8 cellular contexts compared by ENCODE assay signal in genomic region chr10:73529089-73529832, GRCh38. TPM values are rescaled to one million over a fixed set of nuclear protein-coding genes. Genes with fewer than 3 reads are reported as not detected.
DNase-seq lines count a peak whose midpoint lies in the region; ATAC-seq and TF ChIP-seq lines count a peak whose summit lies in the region.

No MANE protein-coding gene starts in this region.

- POLR2A ChIA-PET in activated CD4-positive, alpha-beta T cell treated with anti-CD3 and anti-CD28 coated beads for 36 hours (lab: Charles Lee) = no interaction called here

- peaks cover 13% of the 10 kb centered on the region for H3K36me3 Mint-ChIP-seq in Calu3 (ENCODE audit: insufficient read depth, unreplicated experiment)
- H3K36me3 Mint-ChIP-seq in activated CD4-positive, alpha-beta T cell treated with anti-CD3 and anti-CD28 coated beads for 36 hours (ENCODE audit: low read depth) = peaks cover 4% of the 10 kb centered on the region

- no peaks in the 10 kb centered on the region for H3K4me1 ChIP-seq in left lung

- no peaks in the 10 kb centered on the region for H3K27me3 Mint-ChIP-seq in Calu3 (ENCODE audit: unreplicated experiment)
- H3K27me3 Mint-ChIP-seq in activated CD4-positive, alpha-beta T cell treated with anti-CD3 and anti-CD28 coated beads for 36 hours = no peaks in the 10 kb centered on the region

- ATAC-seq in HG02973 (IDR thresholded peaks at IDR 0.05; ENCODE audit: unreplicated experiment) (peak; percentile 58), left lung (peak; percentile 90), GM21576 (IDR thresholded peaks at IDR 0.05; ENCODE audit: unreplicated experiment) (no peak)
- ATAC-seq in activated CD4-positive, alpha-beta T cell treated with anti-CD3 and anti-CD28 coated beads for 36 hours = peak; percentile 89

- intact Hi-C loops in Calu3 (cut with micrococcal nuclease; ENCODE audit: unreplicated experiment) = loop anchor here (1.0 to 5.0 kb wide), 2 partner anchors 58 to 115 kb away; no protein-coding TSS in a partner anchor
- intact Hi-C loops in activated CD4-positive, alpha-beta T cell treated with anti-CD3 and anti-CD28 coated beads for 36 hours (cut with DNase I, micrococcal nuclease) = loop anchor here (1.0 kb wide), 1 partner anchor 115 kb away; no protein-coding TSS in a partner anchor
- intact Hi-C loops in left lung (cut with DNase I) = loop anchor here in 1 of 2 donors (2.0 kb wide), 1 partner anchor 116 kb away; no protein-coding TSS in a partner anchor

- DNase-seq in Calu3 (peak; percentile 60), NCI-H460 (ENCODE audit: extremely low read depth, low read depth) (peak; percentile 80), coronary artery (ENCODE audit: low spot score) (no peak), left lung (no peak)
- DNase-seq in activated CD4-positive, alpha-beta T cell treated with anti-CD3 and anti-CD28 coated beads for 36 hours = peak; percentile 57
- peak; percentile 5 for DNase-seq in stimulated activated CD8-positive, alpha-beta memory T cell treated with anti-CD3 and anti-CD28 coated beads, Interleukin-12 subunit alpha, Interleukin-12 subunit beta, amount 100 ng/mL, for 24 hours (ENCODE audit: extremely low read depth)

- TF ChIP-seq CTCF in Calu3 (IDR thresholded peaks at IDR 0.05; ENCODE audit: unreplicated experiment) (peak; percentile 86), coronary artery (IDR thresholded peaks at IDR 0.05) (peak; percentile 65), left lung (IDR thresholded peaks at IDR 0.05) (peak; percentile 74 to 81)

- H3K9me3 ChIP-seq in left lung = no peaks in the 10 kb centered on the region

- no TSS peak for BruUV-seq in Calu3 (replicated peaks; lab: Mats Ljungman, UMichigan)

- H3K27me3 ChIP-seq in left lung = no peaks in the 10 kb centered on the region

- no peak overlapping the region for H3K4me3 Mint-ChIP-seq in Calu3 (ENCODE audit: low read depth, unreplicated experiment)
- H3K4me3 Mint-ChIP-seq in activated CD4-positive, alpha-beta T cell treated with anti-CD3 and anti-CD28 coated beads for 36 hours = no peak overlapping the region

- H3K36me3 ChIP-seq in left lung = peaks cover 0 to 33% of the 10 kb centered on the region in 2 donors

- H3K27ac ChIP-seq in coronary artery (no peak overlapping the region), left lung (no peak overlapping the region)

- no peak overlapping the region for H3K27ac Mint-ChIP-seq in Calu3 (ENCODE audit: unreplicated experiment)
- H3K27ac Mint-ChIP-seq in activated CD4-positive, alpha-beta T cell treated with anti-CD3 and anti-CD28 coated beads for 36 hours = no peak overlapping the region

- CTCF ChIA-PET in Calu3 (lab: Charles Lee) = interaction anchor here (2.9 kb wide), 1 partner anchor 115 kb away, joined by 20 read pairs; no protein-coding TSS in a partner anchor
- CTCF ChIA-PET in activated CD4-positive, alpha-beta T cell treated with anti-CD3 and anti-CD28 coated beads for 36 hours (lab: Charles Lee) = interaction anchor here (0.6 to 6.9 kb wide), 23 partner anchors 10 to 671 kb away, joined by 3 to 122 read pairs (median 3); partner anchors contain the start of gene USP54

- H3K4me3 ChIP-seq in coronary artery (no peak overlapping the region), left lung (no peak overlapping the region)

- H3K4me1 Mint-ChIP-seq in Calu3 (ENCODE audit: low read depth, unreplicated experiment) = no peaks in the 10 kb centered on the region
- no peaks in the 10 kb centered on the region for H3K4me1 Mint-ChIP-seq in activated CD4-positive, alpha-beta T cell treated with anti-CD3 and anti-CD28 coated beads for 36 hours

- H3K9me3 Mint-ChIP-seq in Calu3 (ENCODE audit: low read depth, unreplicated experiment) = no peaks in the 10 kb centered on the region
- no peaks in the 10 kb centered on the region for H3K9me3 Mint-ChIP-seq in activated CD4-positive, alpha-beta T cell treated with anti-CD3 and anti-CD28 coated beads for 36 hours (ENCODE audit: low read depth)

RNA-seq across cellular contexts. Expression of gene PPP3CB, which starts 33.4 kb away (rescaled TPM):
- total RNA-seq in Calu3 (2022) = 26.4 and 27.5 TPM in 2 replicates
- total RNA-seq in NCI-H460 (2014; rRNA removed; shearing (Covaris generic)) = 15.3 and 17.1 TPM in 2 replicates
- polyA plus RNA-seq in NCI-H460 (2014; cell fraction: nucleus; rRNA removed) = 17.0 and 24.6 TPM in 2 replicates
- 10 to 100 TPM; 42.3 to 45.3 TPM for total RNA-seq in activated CD4-positive, alpha-beta T cell treated with anti-CD3 and anti-CD28 coated beads for 36 hours
- total RNA-seq in left lung = 10 to 100 TPM; 32.3 to 39.7 TPM

Comparison
In these comparisons a context has a peak if more than half of its experiments do, and no peak if none do; other contexts are left out.
1. DNase-seq: peak in Calu3 (single experiment), NCI-H460 (single experiment), activated CD4-positive, alpha-beta T cell treated with anti-CD3 and anti-CD28 coated beads for 36 hours (single experiment) and stimulated activated CD8-positive, alpha-beta memory T cell treated with anti-CD3 and anti-CD28 coated beads, Interleukin-12 subunit alpha, Interleukin-12 subunit beta, amount 100 ng/mL, for 24 hours (single experiment); none in coronary artery (single experiment) and left lung (0 of 2).
2. Peak in every context shown above with its lines, with median percentiles within 50 percentile points of each other: CTCF ChIP-seq.